ENCODE assay signal across 8 cellular contexts in the genomic region with DNA sequence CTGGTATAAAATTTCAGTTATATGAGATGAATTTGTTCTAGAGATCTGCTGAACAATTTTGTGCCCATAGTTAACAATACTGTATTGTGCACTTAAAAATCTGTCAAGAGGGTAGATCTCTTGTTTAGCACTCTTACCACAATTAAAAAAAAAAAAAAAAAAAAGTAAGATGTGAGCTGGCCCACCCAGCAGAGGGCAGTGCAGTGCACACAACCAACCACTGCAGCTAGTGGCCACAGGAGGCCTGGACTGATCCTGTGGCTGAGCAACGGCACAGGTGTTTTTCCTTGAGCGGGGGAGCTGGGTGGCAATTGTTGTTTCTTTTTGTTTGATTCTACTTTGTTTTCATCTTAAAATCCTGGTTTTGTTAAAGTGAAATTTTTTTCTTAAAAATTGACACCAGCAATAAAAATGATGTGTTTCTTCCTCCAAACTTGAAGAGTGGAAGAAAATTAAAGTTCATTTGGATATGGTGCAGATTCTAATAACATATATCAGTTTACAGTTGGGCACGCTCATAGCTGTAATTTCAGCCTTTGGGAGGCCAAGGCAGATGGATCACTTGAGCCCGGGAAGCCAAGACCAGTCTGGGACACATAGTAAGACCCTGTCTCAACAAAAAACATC.
A peak's percentile ranks its signal among the peaks of the same experiment; 100 is the strongest.
DNase-seq lines count a peak whose midpoint lies in the region; ATAC-seq, FAIRE-seq and TF ChIP-seq lines count a peak whose summit lies in the region.

No MANE protein-coding gene starts in this region.

- no peak overlapping the region for H3K27ac ChIP-seq in HEK293 (ENCODE audit: extremely low read depth, low read depth, low read length)
- no peak overlapping the region for H3K27ac ChIP-seq in HepG2 (ENCODE audit: extremely low read length, insufficient read depth, low read length)

- TF ChIP-seq POLR2A in HepG2 (IDR thresholded peaks at IDR 0.05; ENCODE audit: insufficient read depth in 1 of 2, low read depth in 2 of 2, low read length in 2 of 2) = no peak

- no peak for TF ChIP-seq RAD21 in HepG2 (CRISPR knock-in tag; IDR thresholded peaks at IDR 0.05)

- H3K4me1 ChIP-seq in HEK293 (ENCODE audit: control insufficient read depth, insufficient read depth, low read length) (no peaks in the 10 kb centered on the region), HepG2 (ENCODE audit: insufficient read depth, low read length) (no peaks in the 10 kb centered on the region)

- no peak for TF ChIP-seq EP300 in HepG2 (IDR thresholded peaks at IDR 0.05; ENCODE audit: low read depth in 2 of 2, low read length in 2 of 2)
- no peak for TF ChIP-seq EP300 in HepG2 (CRISPR knock-in tag; IDR thresholded peaks at IDR 0.05; ENCODE audit: borderline replicate concordance)

- H4K20me1 ChIP-seq in HepG2 (ENCODE audit: insufficient read depth, low read length) = no peaks in the 10 kb centered on the region; the same call in 1 of the 2 replicates

- H3K79me2 ChIP-seq in HepG2 (ENCODE audit: insufficient read depth, low read length) = no peaks in the 10 kb centered on the region

- POLR2A ChIA-PET in HEK293 (lab: Yijun Ruan, JAX) (interaction anchor here (0.6 kb wide), 1 partner anchor 651 kb away, joined by 3 read pairs; no protein-coding TSS in a partner anchor), HepG2 (lab: Yijun Ruan, JAX) (interaction anchor here (0.6 kb wide), 1 partner anchor 17 kb away, joined by 4 read pairs; no protein-coding TSS in a partner anchor)

- in situ Hi-C loops in HepG2 (cut with HindIII; ENCODE audit: extremely low pct_ligation_motif_present, low pct_unique_long_range_greater_than_20kb) = loop anchor here (5.0 kb wide), 2 partner anchors 107 to 197 kb away; no protein-coding TSS in a partner anchor

- CTCF ChIA-PET in HEK293 (lab: Yijun Ruan, JAX) = interaction anchor here (0.5 to 7.0 kb wide), 24 partner anchors 8 to 482 kb away, joined by 3 to 59 read pairs (median 4); no protein-coding TSS in a partner anchor
- CTCF ChIA-PET in HepG2 (lab: Yijun Ruan, JAX; ENCODE audit: low intra/inter-chr PET ratio, low total read pairs) = interaction anchor here (2.0 to 2.1 kb wide), 3 partner anchors 95 to 199 kb away, joined by 14 to 17 read pairs (median 17); no protein-coding TSS in a partner anchor

- no peak overlapping the region for H3K9ac ChIP-seq in HepG2 (ENCODE audit: insufficient read depth, low read depth, low read length)

- no peaks in the 10 kb centered on the region for H3K36me3 ChIP-seq in GM06990 (ENCODE audit: control insufficient read depth, insufficient read depth, low read length)
- H3K36me3 ChIP-seq in HEK293 (ENCODE audit: control insufficient read depth in 2 of 2, insufficient read depth in 1 of 2, low read length in 2 of 2) = no peaks in the 10 kb centered on the region
- H3K36me3 ChIP-seq in HepG2 (replicated peaks in 1 of 2; ENCODE audit: control insufficient read depth in 1 of 2, insufficient read depth in 2 of 2, low read length in 2 of 2) = no peaks in the 10 kb centered on the region

- 14% methylated on average over 4 of the region's 4 CpGs for WGBS in HepG2 (ENCODE audit: low lambda C conversion rate)

- no TSS peak for BruUV-seq in HepG2 (replicated peaks; lab: Mats Ljungman, UMichigan)

- H3K4me2 ChIP-seq in HepG2 (ENCODE audit: low read depth, low read length) = no peak overlapping the region

- H3K27me3 ChIP-seq in GM06990 (replicated peaks; ENCODE audit: control insufficient read depth, insufficient read depth, low read length) (no peaks in the 10 kb centered on the region; the same call in 1 of the 2 replicates), HepG2 (ENCODE audit: control insufficient read depth in 1 of 2, insufficient read depth in 2 of 2, low read length in 2 of 2) (peaks cover 0 to 2% of the 10 kb centered on the region in 2 experiments; a peak in 1 of 5 replicates)

- peak; percentile 94 for ATAC-seq in HepG2

- peak; percentile 46 for FAIRE-seq in HepG2 (lab: Jason Lieb, UNC)

- no peak for DNase-seq in GM06990 (ENCODE audit: extremely low read depth, insufficient read length)
- DNase-seq in NCI-H1417 treated with DMSO at 0.1 percent for 48 hours (lab: John Stamatoyannopoulos, UW) = peak; percentile 9
- peak; percentile 26 for DNase-seq in cerebellar cortex (ENCODE audit: low spot score)
- DNase-seq in HepG2 (ENCODE audit: low spot score) = peak; percentile 41
- peak; percentile 64 for DNase-seq in stimulated activated CD8-positive, alpha-beta memory T cell treated with anti-CD3 and anti-CD28 coated beads, Interleukin-4, amount 100 ng/mL, for 48 hours
- no peak for DNase-seq in GDM1 (lab: John Stamatoyannopoulos, UW)

- no peak overlapping the region for H3K4me3 ChIP-seq in GM06990 (replicated peaks; ENCODE audit: low read depth, low read length)
- H3K4me3 ChIP-seq in HEK293 (ENCODE audit: low read depth, low read length) = no peak overlapping the region
- no peak overlapping the region for H3K4me3 ChIP-seq in WI38 (ENCODE audit: low read depth, low read length)
- H3K4me3 ChIP-seq in HepG2 (replicated peaks in 1 of 3; ENCODE audit: insufficient read depth in 1 of 3, low read depth in 2 of 3, low read length in 3 of 3) = no peak overlapping the region

- H2AFZ ChIP-seq in HepG2 (ENCODE audit: low read length) = no peak overlapping the region

- no peaks in the 10 kb centered on the region for H3K9me3 ChIP-seq in HEK293 (ENCODE audit: control insufficient read depth, insufficient read depth, low read depth, low read length)
- H3K9me3 ChIP-seq in HepG2 (ENCODE audit: low read length) = no peaks in the 10 kb centered on the region

- intact Hi-C loops in HepG2 (cut with micrococcal nuclease; ENCODE audit: unreplicated experiment) = loop anchor here (1.0 to 10.0 kb wide), 4 partner anchors 95 to 480 kb away; no protein-coding TSS in a partner anchor

- peak; percentile 81 for TF ChIP-seq CTCF in GM06990 (IDR thresholded peaks at IDR 0.05; ENCODE audit: insufficient read depth, low read length, poor library complexity, severe bottlenecking)
- TF ChIP-seq CTCF in HEK293 (tag by site-specific recombination; IDR thresholded peaks at IDR 0.05) = peak; percentile 44
- TF ChIP-seq CTCF in WI38 (IDR thresholded peaks at IDR 0.05; ENCODE audit: low read depth, low read length) = peak; percentile 57
- TF ChIP-seq CTCF in HepG2 (CRISPR knock-in tag; IDR thresholded peaks at IDR 0.05) = peak; percentile 73

TF ChIP-seq in HEK293, 187 proteins besides CTCF, POLR2A, EP300 and RAD21 (continues in another document):
- TF ChIP-seq, protein P1, sequence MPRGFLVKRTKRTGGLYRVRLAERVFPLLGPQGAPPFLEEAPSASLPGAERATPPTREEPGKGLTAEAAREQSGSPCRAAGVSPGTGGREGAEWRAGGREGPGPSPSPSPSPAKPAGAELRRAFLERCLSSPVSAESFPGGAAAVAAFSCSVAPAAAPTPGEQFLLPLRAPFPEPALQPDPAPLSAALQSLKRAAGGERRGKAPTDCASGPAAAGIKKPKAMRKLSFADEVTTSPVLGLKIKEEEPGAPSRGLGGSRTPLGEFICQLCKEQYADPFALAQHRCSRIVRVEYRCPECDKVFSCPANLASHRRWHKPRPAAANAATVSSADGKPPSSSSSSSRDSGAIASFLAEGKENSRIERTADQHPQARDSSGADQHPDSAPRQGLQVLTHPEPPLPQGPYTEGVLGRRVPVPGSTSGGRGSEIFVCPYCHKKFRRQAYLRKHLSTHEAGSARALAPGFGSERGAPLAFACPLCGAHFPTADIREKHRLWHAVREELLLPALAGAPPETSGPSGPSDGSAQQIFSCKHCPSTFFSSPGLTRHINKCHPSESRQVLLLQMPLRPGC (tag by site-specific recombination; IDR thresholded peaks at IDR 0.05) = no peak
- no peak for TF ChIP-seq ZNF776 (tag by site-specific recombination; IDR thresholded peaks at IDR 0.05; ENCODE audit: borderline replicate concordance)
- TF ChIP-seq SCRT2 (tag by site-specific recombination; IDR thresholded peaks at IDR 0.05) = 0 out of 2 replicates have a peak, but pooled peaks have one; percentile 13
- TF ChIP-seq ZNF354C (tag by site-specific recombination; IDR thresholded peaks at IDR 0.05; ENCODE audit: borderline replicate concordance, low read depth) = no peak
- no peak for TF ChIP-seq ZNF324 (tag by site-specific recombination; IDR thresholded peaks at IDR 0.05)
- no peak for TF ChIP-seq ZNF621 (tag by site-specific recombination; IDR thresholded peaks at IDR 0.05)
- no peak for TF ChIP-seq ZNF473 (tag by site-specific recombination; IDR thresholded peaks at IDR 0.05)
- TF ChIP-seq ZBTB20 (tag by site-specific recombination; IDR thresholded peaks at IDR 0.05) = no peak
- no peak for TF ChIP-seq ZNF629 (tag by site-specific recombination; IDR thresholded peaks at IDR 0.05)
- TF ChIP-seq ZNF654 (tag by site-specific recombination; IDR thresholded peaks at IDR 0.05; ENCODE audit: low read depth) = peak; percentile 49

TF ChIP-seq in HepG2, 621 proteins besides CTCF, POLR2A, EP300 and RAD21:
- no peak for TF ChIP-seq ZFP1 (CRISPR knock-in tag; IDR thresholded peaks at IDR 0.05)
- peak; percentile 57 for TF ChIP-seq STAG1 (CRISPR knock-in tag; IDR thresholded peaks at IDR 0.05)
- peak; percentile 72 for TF ChIP-seq SMC3 (IDR thresholded peaks at IDR 0.05; ENCODE audit: low read length)
- TF ChIP-seq, protein P2, sequence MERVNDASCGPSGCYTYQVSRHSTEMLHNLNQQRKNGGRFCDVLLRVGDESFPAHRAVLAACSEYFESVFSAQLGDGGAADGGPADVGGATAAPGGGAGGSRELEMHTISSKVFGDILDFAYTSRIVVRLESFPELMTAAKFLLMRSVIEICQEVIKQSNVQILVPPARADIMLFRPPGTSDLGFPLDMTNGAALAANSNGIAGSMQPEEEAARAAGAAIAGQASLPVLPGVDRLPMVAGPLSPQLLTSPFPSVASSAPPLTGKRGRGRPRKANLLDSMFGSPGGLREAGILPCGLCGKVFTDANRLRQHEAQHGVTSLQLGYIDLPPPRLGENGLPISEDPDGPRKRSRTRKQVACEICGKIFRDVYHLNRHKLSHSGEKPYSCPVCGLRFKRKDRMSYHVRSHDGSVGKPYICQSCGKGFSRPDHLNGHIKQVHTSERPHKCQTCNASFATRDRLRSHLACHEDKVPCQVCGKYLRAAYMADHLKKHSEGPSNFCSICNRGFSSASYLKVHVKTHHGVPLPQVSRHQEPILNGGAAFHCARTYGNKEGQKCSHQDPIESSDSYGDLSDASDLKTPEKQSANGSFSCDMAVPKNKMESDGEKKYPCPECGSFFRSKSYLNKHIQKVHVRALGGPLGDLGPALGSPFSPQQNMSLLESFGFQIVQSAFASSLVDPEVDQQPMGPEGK (CRISPR knock-in tag; IDR thresholded peaks at IDR 0.05) = 0 out of 2 replicates have a peak, but pooled peaks have one; percentile 22
- TF ChIP-seq, protein P3, sequence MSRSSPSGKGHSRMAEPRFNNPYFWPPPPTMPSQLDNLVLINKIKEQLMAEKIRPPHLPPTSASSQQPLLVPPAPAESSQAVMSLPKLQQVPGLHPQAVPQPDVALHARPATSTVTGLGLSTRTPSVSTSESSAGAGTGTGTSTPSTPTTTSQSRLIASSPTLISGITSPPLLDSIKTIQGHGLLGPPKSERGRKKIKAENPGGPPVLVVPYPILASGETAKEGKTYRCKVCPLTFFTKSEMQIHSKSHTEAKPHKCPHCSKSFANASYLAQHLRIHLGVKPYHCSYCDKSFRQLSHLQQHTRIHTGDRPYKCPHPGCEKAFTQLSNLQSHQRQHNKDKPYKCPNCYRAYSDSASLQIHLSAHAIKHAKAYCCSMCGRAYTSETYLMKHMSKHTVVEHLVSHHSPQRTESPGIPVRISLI (CRISPR knock-in tag; IDR thresholded peaks at IDR 0.05; ENCODE audit: borderline replicate concordance) = peak; percentile 92
TF ChIP-seq in HepG2: peak in this region for 4.

Comparison
In these comparisons a context has a peak if more than half of its experiments do, and no peak if none do; other contexts are left out.
1. DNase-seq: peak in NCI-H1417 treated with DMSO at 0.1 percent for 48 hours (single experiment), cerebellar cortex (single experiment), HepG2 (single experiment) and stimulated activated CD8-positive, alpha-beta memory T cell treated with anti-CD3 and anti-CD28 coated beads, Interleukin-4, amount 100 ng/mL, for 48 hours (single experiment); none in GM06990 (single experiment) and GDM1 (single experiment).
2. Peak in every context shown above with its lines, with median percentiles within 50 percentile points of each other: CTCF ChIP-seq.